Comparison of ENCODE assay signal across 18 cellular contexts in genomic region chr6:52910091-52910490, GRCh38. TPM values are rescaled to one million over a fixed set of nuclear protein-coding genes. Genes with fewer than 3 reads are reported as not detected.
DNase-seq lines count a peak whose midpoint lies in the region; ATAC-seq and TF ChIP-seq lines count a peak whose summit lies in the region.
"Had no signal": no experiment of that assay in that cellular context is flagged by ENCODE, and none has a peak within 500 bp of the region (broad histone marks: within the 10 kb centered on the region; RNA-seq: fewer than 3 reads in every experiment).

No MANE protein-coding gene starts in this region.

- no peak for TF ChIP-seq CTCF in gastroesophageal sphincter (IDR thresholded peaks at IDR 0.05)
- TF ChIP-seq CTCF in GM13977 (IDR thresholded peaks at IDR 0.05; ENCODE audit: extremely low read depth, insufficient read depth, missing control alignments), result no peak

- H3K4me1 ChIP-seq in mesendoderm (ENCODE audit: control insufficient read depth, low read depth, low read length) (no peaks in the 10 kb centered on the region), gastroesophageal sphincter (no peaks in the 10 kb centered on the region)
- H3K4me1 ChIP-seq: A549 had no signal

- no peak overlapping the region for H3K4me3 ChIP-seq in mesendoderm (ENCODE audit: low read length)
- H3K4me3 ChIP-seq in gastroesophageal sphincter, result no peak overlapping the region
- H3K4me3 ChIP-seq: A549, MG63 had no signal

- H3K56ac ChIP-seq in mesendoderm (ENCODE audit: low read length), result no peak overlapping the region

- H3K27me3 ChIP-seq in mesendoderm (ENCODE audit: insufficient read depth, low read length, poor library complexity) (no peaks in the 10 kb centered on the region), gastroesophageal sphincter (no peaks in the 10 kb centered on the region)
- H3K27me3 ChIP-seq: MG63 had no signal

- no peaks in the 10 kb centered on the region for H3K9me3 ChIP-seq in gastroesophageal sphincter
- H3K9me3 ChIP-seq: MG63 had no signal

- no peak overlapping the region for H3K9ac ChIP-seq in mesendoderm (ENCODE audit: low read length)

- H4K8ac ChIP-seq in mesendoderm (ENCODE audit: low read depth, low read length), result no peak overlapping the region

- TF ChIP-seq POLR2A in gastroesophageal sphincter (IDR thresholded peaks at IDR 0.05), result no peak

- no peak overlapping the region for H3K4ac ChIP-seq in mesendoderm (ENCODE audit: low read depth, low read length)

- H4K5ac ChIP-seq in mesendoderm (ENCODE audit: low read length), result no peak overlapping the region

- no peak for TF ChIP-seq EP300 in gastroesophageal sphincter (IDR thresholded peaks at IDR 0.05)

- no peak overlapping the region for H2BK5ac ChIP-seq in mesendoderm (ENCODE audit: low read length)

- H3K27ac ChIP-seq in mesendoderm (ENCODE audit: low read depth, low read length) (no peak overlapping the region), gastroesophageal sphincter (no peak overlapping the region)
- H3K27ac ChIP-seq: A549, RWPE1 had no signal

- in situ Hi-C loops in GM13977 (cut with MboI; ENCODE audit: low pct_unique_long_range_greater_than_20kb, low sequenced_read_pairs, unreplicated experiment), result no loop called here

- H2BK15ac ChIP-seq in mesendoderm (replicated peaks; ENCODE audit: low read depth), result no peak overlapping the region

- DNase-seq in EH (ENCODE audit: low read depth) (peak; percentile 66), MV-4-11 (lab: John Stamatoyannopoulos, UW) (peak; percentile 32), amniotic epithelial cell (ENCODE audit: low read depth) (peak; percentile 39), mesendoderm (peak; percentile 64), GM13977 (ENCODE audit: low spot score) (no peak), NCI-H526 treated with DMSO at 0.1 percent for 48 hours (lab: John Stamatoyannopoulos, UW) (no peak), AG08396 (ENCODE audit: low spot score) (no peak)
- DNase-seq: DMS153, GOT3, MG63, NCI-H187, NCI-H345, NCI-H526 had no signal

- no peak overlapping the region for H2AK5ac ChIP-seq in mesendoderm (ENCODE audit: low read length)

- no peak overlapping the region for H2BK120ac ChIP-seq in mesendoderm (ENCODE audit: low read depth, low read length)

- H3K79me2 ChIP-seq in mesendoderm (ENCODE audit: control insufficient read depth, insufficient read depth, low read length), result no peaks in the 10 kb centered on the region

- H3K79me1 ChIP-seq in mesendoderm (ENCODE audit: low read length), result no peaks in the 10 kb centered on the region

- H3K36me3 ChIP-seq in mesendoderm (ENCODE audit: control insufficient read depth, insufficient read depth, low read length), result no peaks in the 10 kb centered on the region
- H3K36me3 ChIP-seq in gastroesophageal sphincter, result no peaks in the 10 kb centered on the region
- H3K36me3 ChIP-seq: MG63 had no signal

- no peak overlapping the region for H3K18ac ChIP-seq in mesendoderm (ENCODE audit: low read length)

- H3K23ac ChIP-seq in mesendoderm (ENCODE audit: low read length), result no peak overlapping the region

- H3K4me2 ChIP-seq in mesendoderm (ENCODE audit: low read length), result no peak overlapping the region
- H3K4me2 ChIP-seq: A549 had no signal

- WGBS in mesendoderm (ENCODE audit: extremely low coverage, insufficient coverage, low lambda C conversion rate), result no CpG with 5 or more reads among the region's 4 CpGs
- 81 to 86% methylated on average over 3 to 4 of the region's 4 CpGs for WGBS in gastroesophageal sphincter (ENCODE audit: low coverage in 1 of 2), 2 donors

- no peak for ATAC-seq in gastroesophageal sphincter
- ATAC-seq: A549 had no signal

RNA-seq across cellular contexts. Expression of gene GSTA3, which starts 0.6 kb away (rescaled TPM):
- not detected for polyA plus RNA-seq in mesendoderm (2013, experiment 1 of 2)
- not detected for polyA plus RNA-seq in mesendoderm (2013, experiment 2 of 2)
- total RNA-seq in gastroesophageal sphincter, result not detected
- total RNA-seq: HepG2 had no signal
- polyA plus RNA-seq: A549, CD14-positive monocyte, HepG2 had no signal

Comparison
In these comparisons a context has a peak if more than half of its experiments do, and no peak if none do; other contexts are left out.
1. DNase-seq: peak in EH (single experiment), MV-4-11 (single experiment), amniotic epithelial cell (single experiment) and mesendoderm (single experiment); none in GM13977 (single experiment), NCI-H526 treated with DMSO at 0.1 percent for 48 hours (single experiment) and AG08396 (single experiment).